Comparison of ENCODE assay signal across 1 cellular context in genomic region chr19:1325568-1326294, GRCh38.
TF ChIP-seq lines count a peak whose summit lies in the region.

No MANE protein-coding gene starts in this region.

TF ChIP-seq in H1, 55 proteins besides CTCF, POLR2A, EP300 and RAD21:
- TF ChIP-seq YY1 (IDR thresholded peaks at IDR 0.05; ENCODE audit: low read depth, low read length) (no peak), POU5F1 (IDR thresholded peaks at IDR 0.05; ENCODE audit: low read depth, low read length) (no peak), SIN3A (conservative IDR thresholded peaks at IDR 0.05 in 1 of 2, IDR thresholded peaks at IDR 0.05 in 1 of 2; ENCODE audit: low read depth in 1 of 2, low read length in 2 of 2) (no peak), TAF7 (optimal IDR thresholded peaks at IDR 0.05; ENCODE audit: borderline replicate concordance, low read depth, low read length) (no peak), KDM1A (IDR thresholded peaks at IDR 0.05; ENCODE audit: borderline replicate concordance, low read length) (no peak), KDM4A (IDR thresholded peaks at IDR 0.05; ENCODE audit: low read depth, low read length, severe bottlenecking) (no peak), RXRA (IDR thresholded peaks at IDR 0.05; ENCODE audit: insufficient read depth, low read depth, low read length) (no peak)
